9 cellular contexts compared by ENCODE assay signal in genomic region chr17:16988749-16989229, GRCh38. TPM values are rescaled to one million over a fixed set of nuclear protein-coding genes. Genes with fewer than 3 reads are reported as not detected.
DNase-seq lines count a peak whose midpoint lies in the region; ATAC-seq and TF ChIP-seq lines count a peak whose summit lies in the region.
"Had no signal": no experiment of that assay in that cellular context is flagged by ENCODE, and none has a peak within 500 bp of the region (broad histone marks: within the 10 kb centered on the region; RNA-seq: fewer than 3 reads in every experiment).

No MANE protein-coding gene starts in this region.

- no peaks in the 10 kb centered on the region for H3K27me3 Mint-ChIP-seq in chondrocyte (ENCODE audit: low read depth)

- TF ChIP-seq CTCF in fibroblast of pulmonary artery (IDR thresholded peaks at IDR 0.05; ENCODE audit: low read length, missing control alignments) = no peak
- no peak for TF ChIP-seq CTCF in chondrocyte (IDR thresholded peaks at IDR 0.05)

- H3K9me3 Mint-ChIP-seq in chondrocyte (ENCODE audit: low read depth) = peaks cover 3% of the 10 kb centered on the region

- ATAC-seq in GM19324 (IDR thresholded peaks at IDR 0.05; ENCODE audit: low FRiP score, unreplicated experiment) = peak; percentile 5
- ATAC-seq in HG03442 (IDR thresholded peaks at IDR 0.05; ENCODE audit: unreplicated experiment) = peak; percentile 6

- H3K4me3 Mint-ChIP-seq in chondrocyte (ENCODE audit: unreplicated experiment) = no peak overlapping the region

- DNase-seq in Ammon's horn (ENCODE audit: low spot score) = peak; percentile 58
- DNase-seq in fibroblast of pulmonary artery (ENCODE audit: low read depth) = peak; percentile 6
- no peak for DNase-seq in NCI-H524 treated with DMSO at 0.1 percent for 48 hours (lab: John Stamatoyannopoulos, UW)
- no peak for DNase-seq in chondrocyte (ENCODE audit: low spot score)
- DNase-seq in activated CD8-positive, alpha-beta memory T cell treated with anti-CD3 and anti-CD28 coated beads for 24 hours = no peak
- DNase-seq in NCI-H526 (lab: John Stamatoyannopoulos, UW) = no peak

- H3K36me3 Mint-ChIP-seq in chondrocyte (ENCODE audit: low read depth) = no peaks in the 10 kb centered on the region

- H3K4me1 Mint-ChIP-seq in chondrocyte (ENCODE audit: low read depth) = peaks cover 15% of the 10 kb centered on the region

- H3K27ac Mint-ChIP-seq in chondrocyte (ENCODE audit: unreplicated experiment) = no peak overlapping the region

- H3K4me3 ChIP-seq in fibroblast of pulmonary artery (replicated peaks; ENCODE audit: low read depth, low read length) = no peak overlapping the region

RNA-seq across cellular contexts. Expression of gene TNFRSF13B, which starts 16.9 kb away (rescaled TPM):
- total RNA-seq in chondrocyte = not detected in 3 replicates
- total RNA-seq: SK-MEL-5 had no signal

RNA-seq across cellular contexts. Expression of gene MPRIP, which starts 53.5 kb away (rescaled TPM):
- total RNA-seq in chondrocyte = 197 to 352 TPM (median 345 TPM) in 3 replicates

Comparison
In these comparisons a context has a peak if more than half of its experiments do, and no peak if none do; other contexts are left out.
1. DNase-seq: peak in Ammon's horn (single experiment) and fibroblast of pulmonary artery (single experiment); none in NCI-H524 treated with DMSO at 0.1 percent for 48 hours (single experiment), chondrocyte (single experiment), activated CD8-positive, alpha-beta memory T cell treated with anti-CD3 and anti-CD28 coated beads for 24 hours (single experiment) and NCI-H526 (0 of 2).